ENCODE assay signal across 1 cellular context in genomic region chr6:125924169-125924568, GRCh38.
TF ChIP-seq lines count a peak whose summit lies in the region.

No MANE protein-coding gene starts in this region.

TF ChIP-seq in K562, 482 proteins besides CTCF, POLR2A, EP300 and RAD21 (continued from another document and continues in another):
- peak; percentile 60; the same call in 1 of the 2 replicates for TF ChIP-seq JUND (IDR thresholded peaks at IDR 0.05; ENCODE audit: borderline replicate concordance, low read depth, low read length)
- peak; percentile 75; the same call in 2 of the 3 replicates for TF ChIP-seq JUND (tag; IDR thresholded peaks at IDR 0.05; ENCODE audit: borderline replicate concordance, low read depth, low read length)
- no peak for TF ChIP-seq THRAP3 (IDR thresholded peaks at IDR 0.05; ENCODE audit: borderline replicate concordance)
- TF ChIP-seq HDGF (IDR thresholded peaks at IDR 0.05) = no peak
- TF ChIP-seq ZNF140 (CRISPR knock-in tag; IDR thresholded peaks at IDR 0.05) = no peak
- TF ChIP-seq SNAPC5 (CRISPR knock-in tag; IDR thresholded peaks at IDR 0.05) = no peak
- no peak for TF ChIP-seq RFX5 (IDR thresholded peaks at IDR 0.05; ENCODE audit: low read depth, low read length)
- TF ChIP-seq KLF10 (CRISPR knock-in tag; IDR thresholded peaks at IDR 0.05) = no peak
- TF ChIP-seq FOXA1 (IDR thresholded peaks at IDR 0.05; ENCODE audit: borderline replicate concordance) = no peak
- TF ChIP-seq BMI1 (IDR thresholded peaks at IDR 0.05; ENCODE audit: low read length) = no peak
- TF ChIP-seq TCF7 (IDR thresholded peaks at IDR 0.05; ENCODE audit: borderline replicate concordance) = no peak
- TF ChIP-seq FOXA3 (CRISPR knock-in tag; conservative IDR thresholded peaks at IDR 0.05 in 1 of 2, IDR thresholded peaks at IDR 0.05 in 1 of 2) = no peak
- TF ChIP-seq HNRNPL (IDR thresholded peaks at IDR 0.05; ENCODE audit: low read depth, low read length) = no peak
- no peak for TF ChIP-seq TEAD1 (CRISPR knock-in tag; IDR thresholded peaks at IDR 0.05)
- TF ChIP-seq ZKSCAN1 (IDR thresholded peaks at IDR 0.05; ENCODE audit: low read depth, low read length) = no peak
- no peak for TF ChIP-seq MCM7 (IDR thresholded peaks at IDR 0.05)
- TF ChIP-seq MAFK (IDR thresholded peaks at IDR 0.05; ENCODE audit: low read length) = peak; percentile 85
- TF ChIP-seq, protein P1, sequence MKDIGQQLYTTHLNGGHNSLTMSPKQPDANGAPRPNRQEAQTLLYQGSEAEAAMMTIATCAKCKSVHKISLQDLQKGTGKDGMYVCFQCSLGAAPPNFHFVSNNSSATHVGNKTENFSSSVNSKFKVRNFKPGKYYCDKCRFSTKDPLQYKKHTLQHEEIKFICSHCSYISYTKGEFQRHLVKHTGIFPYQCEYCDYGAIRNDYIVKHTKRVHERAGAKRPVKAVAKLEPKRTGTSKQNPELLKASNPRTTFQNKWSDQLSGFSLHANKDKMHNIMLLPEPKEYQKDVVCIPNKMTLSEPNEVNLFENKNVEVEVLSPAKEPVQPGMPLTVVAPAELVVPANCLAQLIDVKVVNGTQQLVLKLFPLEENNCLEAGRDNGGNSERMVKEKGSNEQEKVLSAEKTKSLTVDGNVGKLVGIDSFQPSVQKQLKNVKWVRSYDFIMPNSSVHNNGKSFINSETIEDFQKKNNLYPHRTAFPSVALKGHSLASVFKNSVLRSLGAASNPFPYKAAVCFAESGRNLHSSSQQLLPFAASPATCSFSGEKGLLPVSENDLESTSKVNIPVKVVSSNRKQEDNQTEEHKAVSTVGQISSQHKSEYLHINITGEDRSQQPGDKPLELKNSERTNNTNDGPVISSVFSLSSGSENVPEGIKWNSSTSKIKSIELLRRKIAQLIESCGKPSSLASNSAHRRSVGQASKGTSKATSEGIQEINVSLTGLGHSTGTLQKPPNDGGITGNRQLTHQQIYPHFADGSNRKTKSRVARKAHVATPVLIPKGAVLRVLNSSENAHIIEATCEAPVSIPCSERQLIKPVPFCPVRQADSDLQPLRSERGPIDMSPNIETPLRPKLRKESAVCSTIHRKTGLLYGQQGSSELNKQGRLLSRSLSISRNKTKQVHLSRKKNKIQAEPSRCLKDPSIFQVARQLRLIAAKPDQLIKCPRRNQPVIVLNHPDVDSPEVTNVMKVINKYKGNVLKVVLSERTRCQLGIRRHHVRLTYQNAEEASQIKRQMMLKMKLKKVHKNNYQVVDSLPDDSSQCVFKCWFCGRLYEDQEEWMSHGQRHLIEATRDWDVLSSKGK (CRISPR knock-in tag; IDR thresholded peaks at IDR 0.05) = no peak
- TF ChIP-seq, protein P2, sequence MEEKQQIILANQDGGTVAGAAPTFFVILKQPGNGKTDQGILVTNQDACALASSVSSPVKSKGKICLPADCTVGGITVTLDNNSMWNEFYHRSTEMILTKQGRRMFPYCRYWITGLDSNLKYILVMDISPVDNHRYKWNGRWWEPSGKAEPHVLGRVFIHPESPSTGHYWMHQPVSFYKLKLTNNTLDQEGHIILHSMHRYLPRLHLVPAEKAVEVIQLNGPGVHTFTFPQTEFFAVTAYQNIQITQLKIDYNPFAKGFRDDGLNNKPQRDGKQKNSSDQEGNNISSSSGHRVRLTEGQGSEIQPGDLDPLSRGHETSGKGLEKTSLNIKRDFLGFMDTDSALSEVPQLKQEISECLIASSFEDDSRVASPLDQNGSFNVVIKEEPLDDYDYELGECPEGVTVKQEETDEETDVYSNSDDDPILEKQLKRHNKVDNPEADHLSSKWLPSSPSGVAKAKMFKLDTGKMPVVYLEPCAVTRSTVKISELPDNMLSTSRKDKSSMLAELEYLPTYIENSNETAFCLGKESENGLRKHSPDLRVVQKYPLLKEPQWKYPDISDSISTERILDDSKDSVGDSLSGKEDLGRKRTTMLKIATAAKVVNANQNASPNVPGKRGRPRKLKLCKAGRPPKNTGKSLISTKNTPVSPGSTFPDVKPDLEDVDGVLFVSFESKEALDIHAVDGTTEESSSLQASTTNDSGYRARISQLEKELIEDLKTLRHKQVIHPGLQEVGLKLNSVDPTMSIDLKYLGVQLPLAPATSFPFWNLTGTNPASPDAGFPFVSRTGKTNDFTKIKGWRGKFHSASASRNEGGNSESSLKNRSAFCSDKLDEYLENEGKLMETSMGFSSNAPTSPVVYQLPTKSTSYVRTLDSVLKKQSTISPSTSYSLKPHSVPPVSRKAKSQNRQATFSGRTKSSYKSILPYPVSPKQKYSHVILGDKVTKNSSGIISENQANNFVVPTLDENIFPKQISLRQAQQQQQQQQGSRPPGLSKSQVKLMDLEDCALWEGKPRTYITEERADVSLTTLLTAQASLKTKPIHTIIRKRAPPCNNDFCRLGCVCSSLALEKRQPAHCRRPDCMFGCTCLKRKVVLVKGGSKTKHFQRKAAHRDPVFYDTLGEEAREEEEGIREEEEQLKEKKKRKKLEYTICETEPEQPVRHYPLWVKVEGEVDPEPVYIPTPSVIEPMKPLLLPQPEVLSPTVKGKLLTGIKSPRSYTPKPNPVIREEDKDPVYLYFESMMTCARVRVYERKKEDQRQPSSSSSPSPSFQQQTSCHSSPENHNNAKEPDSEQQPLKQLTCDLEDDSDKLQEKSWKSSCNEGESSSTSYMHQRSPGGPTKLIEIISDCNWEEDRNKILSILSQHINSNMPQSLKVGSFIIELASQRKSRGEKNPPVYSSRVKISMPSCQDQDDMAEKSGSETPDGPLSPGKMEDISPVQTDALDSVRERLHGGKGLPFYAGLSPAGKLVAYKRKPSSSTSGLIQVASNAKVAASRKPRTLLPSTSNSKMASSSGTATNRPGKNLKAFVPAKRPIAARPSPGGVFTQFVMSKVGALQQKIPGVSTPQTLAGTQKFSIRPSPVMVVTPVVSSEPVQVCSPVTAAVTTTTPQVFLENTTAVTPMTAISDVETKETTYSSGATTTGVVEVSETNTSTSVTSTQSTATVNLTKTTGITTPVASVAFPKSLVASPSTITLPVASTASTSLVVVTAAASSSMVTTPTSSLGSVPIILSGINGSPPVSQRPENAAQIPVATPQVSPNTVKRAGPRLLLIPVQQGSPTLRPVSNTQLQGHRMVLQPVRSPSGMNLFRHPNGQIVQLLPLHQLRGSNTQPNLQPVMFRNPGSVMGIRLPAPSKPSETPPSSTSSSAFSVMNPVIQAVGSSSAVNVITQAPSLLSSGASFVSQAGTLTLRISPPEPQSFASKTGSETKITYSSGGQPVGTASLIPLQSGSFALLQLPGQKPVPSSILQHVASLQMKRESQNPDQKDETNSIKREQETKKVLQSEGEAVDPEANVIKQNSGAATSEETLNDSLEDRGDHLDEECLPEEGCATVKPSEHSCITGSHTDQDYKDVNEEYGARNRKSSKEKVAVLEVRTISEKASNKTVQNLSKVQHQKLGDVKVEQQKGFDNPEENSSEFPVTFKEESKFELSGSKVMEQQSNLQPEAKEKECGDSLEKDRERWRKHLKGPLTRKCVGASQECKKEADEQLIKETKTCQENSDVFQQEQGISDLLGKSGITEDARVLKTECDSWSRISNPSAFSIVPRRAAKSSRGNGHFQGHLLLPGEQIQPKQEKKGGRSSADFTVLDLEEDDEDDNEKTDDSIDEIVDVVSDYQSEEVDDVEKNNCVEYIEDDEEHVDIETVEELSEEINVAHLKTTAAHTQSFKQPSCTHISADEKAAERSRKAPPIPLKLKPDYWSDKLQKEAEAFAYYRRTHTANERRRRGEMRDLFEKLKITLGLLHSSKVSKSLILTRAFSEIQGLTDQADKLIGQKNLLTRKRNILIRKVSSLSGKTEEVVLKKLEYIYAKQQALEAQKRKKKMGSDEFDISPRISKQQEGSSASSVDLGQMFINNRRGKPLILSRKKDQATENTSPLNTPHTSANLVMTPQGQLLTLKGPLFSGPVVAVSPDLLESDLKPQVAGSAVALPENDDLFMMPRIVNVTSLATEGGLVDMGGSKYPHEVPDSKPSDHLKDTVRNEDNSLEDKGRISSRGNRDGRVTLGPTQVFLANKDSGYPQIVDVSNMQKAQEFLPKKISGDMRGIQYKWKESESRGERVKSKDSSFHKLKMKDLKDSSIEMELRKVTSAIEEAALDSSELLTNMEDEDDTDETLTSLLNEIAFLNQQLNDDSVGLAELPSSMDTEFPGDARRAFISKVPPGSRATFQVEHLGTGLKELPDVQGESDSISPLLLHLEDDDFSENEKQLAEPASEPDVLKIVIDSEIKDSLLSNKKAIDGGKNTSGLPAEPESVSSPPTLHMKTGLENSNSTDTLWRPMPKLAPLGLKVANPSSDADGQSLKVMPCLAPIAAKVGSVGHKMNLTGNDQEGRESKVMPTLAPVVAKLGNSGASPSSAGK (IDR thresholded peaks at IDR 0.05) = peak; percentile 27; the same call in 1 of the 2 replicates
- TF ChIP-seq ZNF217 (CRISPR knock-in tag; IDR thresholded peaks at IDR 0.05) = no peak
- no peak for TF ChIP-seq SMAD2 (IDR thresholded peaks at IDR 0.05; ENCODE audit: low read depth, low read length)
- TF ChIP-seq ZNF232 (CRISPR knock-in tag; IDR thresholded peaks at IDR 0.05) = no peak
- TF ChIP-seq BRF1 (IDR thresholded peaks at IDR 0.05; ENCODE audit: borderline replicate concordance, extremely low read depth, insufficient read length) = no peak
- TF ChIP-seq FOXK1 (CRISPR knock-in tag; IDR thresholded peaks at IDR 0.05; ENCODE audit: borderline replicate concordance) = no peak
- TF ChIP-seq RFX1 (IDR thresholded peaks at IDR 0.05) = no peak
- peak; percentile 40 for TF ChIP-seq MEIS2 (IDR thresholded peaks at IDR 0.05; ENCODE audit: partially characterized antibody)
- no peak for TF ChIP-seq FOXK2 (conservative IDR thresholded peaks at IDR 0.05 in 1 of 2, IDR thresholded peaks at IDR 0.05 in 1 of 2; ENCODE audit: low read depth in 2 of 2)
- no peak for TF ChIP-seq ETV6 (IDR thresholded peaks at IDR 0.05; ENCODE audit: borderline replicate concordance in 1 of 2, low read depth in 2 of 2, low read length in 1 of 2)
- no peak for TF ChIP-seq ETV6 (CRISPR knock-in tag; IDR thresholded peaks at IDR 0.05; ENCODE audit: borderline replicate concordance)
- peak; percentile 6; the same call in 1 of the 2 replicates for TF ChIP-seq HINFP (tag; conservative IDR thresholded peaks at IDR 0.05; ENCODE audit: low read depth)
- no peak for TF ChIP-seq ZNF282 (CRISPR knock-in tag; IDR thresholded peaks at IDR 0.05)
- TF ChIP-seq MTA2 (IDR thresholded peaks at IDR 0.05; ENCODE audit: low read depth) = no peak
- no peak for TF ChIP-seq ZNF584 (CRISPR knock-in tag; IDR thresholded peaks at IDR 0.05; ENCODE audit: low read depth)
- TF ChIP-seq SRF (CRISPR knock-in tag; IDR thresholded peaks at IDR 0.05) = no peak
- no peak for TF ChIP-seq ZBTB8A (IDR thresholded peaks at IDR 0.05; ENCODE audit: partially characterized antibody)
- no peak for TF ChIP-seq IRF2 (CRISPR knock-in tag; IDR thresholded peaks at IDR 0.05)
- TF ChIP-seq ETV5 (CRISPR knock-in tag; IDR thresholded peaks at IDR 0.05; ENCODE audit: low read depth) = no peak
- TF ChIP-seq ZKSCAN3 (CRISPR knock-in tag; IDR thresholded peaks at IDR 0.05) = no peak
- TF ChIP-seq, protein P3, sequence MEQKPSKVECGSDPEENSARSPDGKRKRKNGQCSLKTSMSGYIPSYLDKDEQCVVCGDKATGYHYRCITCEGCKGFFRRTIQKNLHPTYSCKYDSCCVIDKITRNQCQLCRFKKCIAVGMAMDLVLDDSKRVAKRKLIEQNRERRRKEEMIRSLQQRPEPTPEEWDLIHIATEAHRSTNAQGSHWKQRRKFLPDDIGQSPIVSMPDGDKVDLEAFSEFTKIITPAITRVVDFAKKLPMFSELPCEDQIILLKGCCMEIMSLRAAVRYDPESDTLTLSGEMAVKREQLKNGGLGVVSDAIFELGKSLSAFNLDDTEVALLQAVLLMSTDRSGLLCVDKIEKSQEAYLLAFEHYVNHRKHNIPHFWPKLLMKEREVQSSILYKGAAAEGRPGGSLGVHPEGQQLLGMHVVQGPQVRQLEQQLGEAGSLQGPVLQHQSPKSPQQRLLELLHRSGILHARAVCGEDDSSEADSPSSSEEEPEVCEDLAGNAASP (IDR thresholded peaks at IDR 0.05) = peak; percentile 95
- TF ChIP-seq SMARCA4 (IDR thresholded peaks at IDR 0.05) = 0 out of 2 replicates have a peak, but pooled peaks have one; percentile 65
- 0 out of 2 replicates have a peak, but pooled peaks have one; percentile 19 for TF ChIP-seq KLF1 (tag; IDR thresholded peaks at IDR 0.05)
- no peak for TF ChIP-seq ZNF280B (CRISPR knock-in tag; IDR thresholded peaks at IDR 0.05)
- TF ChIP-seq COPS2 (conservative IDR thresholded peaks at IDR 0.05) = no peak
- no peak for TF ChIP-seq NR3C1 (CRISPR knock-in tag; IDR thresholded peaks at IDR 0.05)
- no peak for TF ChIP-seq NEUROD1 (IDR thresholded peaks at IDR 0.05; ENCODE audit: borderline replicate concordance, low read depth, low read length, partially characterized antibody)
- TF ChIP-seq MED1 (CRISPR knock-in tag; IDR thresholded peaks at IDR 0.05; ENCODE audit: borderline replicate concordance) = no peak
- TF ChIP-seq MBD2 (IDR thresholded peaks at IDR 0.05; ENCODE audit: borderline replicate concordance, low read depth) = no peak
- TF ChIP-seq CHD2 (IDR thresholded peaks at IDR 0.05; ENCODE audit: low read depth, low read length) = no peak
- TF ChIP-seq CC2D1A (IDR thresholded peaks at IDR 0.05) = no peak
- TF ChIP-seq, protein P4, sequence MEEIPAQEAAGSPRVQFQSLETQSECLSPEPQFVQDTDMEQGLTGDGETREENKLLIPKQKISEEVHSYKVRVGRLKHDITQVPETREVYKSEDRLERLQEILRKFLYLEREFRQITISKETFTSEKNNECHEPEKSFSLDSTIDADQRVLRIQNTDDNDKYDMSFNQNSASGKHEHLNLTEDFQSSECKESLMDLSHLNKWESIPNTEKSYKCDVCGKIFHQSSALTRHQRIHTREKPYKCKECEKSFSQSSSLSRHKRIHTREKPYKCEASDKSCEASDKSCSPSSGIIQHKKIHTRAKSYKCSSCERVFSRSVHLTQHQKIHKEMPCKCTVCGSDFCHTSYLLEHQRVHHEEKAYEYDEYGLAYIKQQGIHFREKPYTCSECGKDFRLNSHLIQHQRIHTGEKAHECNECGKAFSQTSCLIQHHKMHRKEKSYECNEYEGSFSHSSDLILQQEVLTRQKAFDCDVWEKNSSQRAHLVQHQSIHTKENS (CRISPR knock-in tag; IDR thresholded peaks at IDR 0.05) = no peak
- TF ChIP-seq GATAD2A (IDR thresholded peaks at IDR 0.05) = no peak
